In genomic region chr1:29949676-29950075, GRCh38 we compare ENCODE assay signal across 23 cellular contexts.
"Had no signal": no experiment of that assay in that cellular context is flagged by ENCODE, and none has a peak within 500 bp of the region (broad histone marks: within the 10 kb centered on the region; RNA-seq: fewer than 3 reads in every experiment).

No MANE protein-coding gene starts in this region.

- H3K4me3 ChIP-seq: coronary artery, esophagus muscularis mucosa, gastrocnemius medialis, heart right ventricle, pancreas, suprapubic skin, thyroid gland had no signal

- H3K27ac Mint-ChIP-seq: nephron; progenitor cell of endocrine pancreas; stimulated activated effector memory CD8-positive, alpha-beta T cell treated with anti-CD3 and anti-CD28 coated beads, Interleukin-12 subunit alpha, Interleukin-12 subunit beta, amount 100 ng/mL, for 72 hours; type B pancreatic cell had no signal

- H3K36me3 ChIP-seq: esophagus muscularis mucosa, gastrocnemius medialis, heart right ventricle, pancreas, suprapubic skin, thyroid gland had no signal

- H3K9me3 ChIP-seq: esophagus muscularis mucosa, gastrocnemius medialis, heart right ventricle, pancreas, suprapubic skin, thyroid gland had no signal

- H3K27me3 ChIP-seq: gastrocnemius medialis, pancreas, thyroid gland had no signal

- H3K9me3 Mint-ChIP-seq: stimulated activated effector memory CD8-positive, alpha-beta T cell treated with anti-CD3 and anti-CD28 coated beads, Interleukin-12 subunit alpha, Interleukin-12 subunit beta, amount 100 ng/mL, for 72 hours; type B pancreatic cell had no signal

- H3K4me3 Mint-ChIP-seq: naive B cell; nephron; stimulated activated effector memory CD8-positive, alpha-beta T cell treated with anti-CD3 and anti-CD28 coated beads, Interleukin-12 subunit alpha, Interleukin-12 subunit beta, amount 100 ng/mL, for 72 hours; type B pancreatic cell had no signal

- H3K36me3 Mint-ChIP-seq: naive B cell; stimulated activated effector memory CD8-positive, alpha-beta T cell treated with anti-CD3 and anti-CD28 coated beads, Interleukin-12 subunit alpha, Interleukin-12 subunit beta, amount 100 ng/mL, for 72 hours; type B pancreatic cell had no signal

- ATAC-seq: gastrocnemius medialis; heart right ventricle; left ventricle myocardium superior; pancreas; right cardiac atrium; stimulated activated effector memory CD8-positive, alpha-beta T cell treated with anti-CD3 and anti-CD28 coated beads, Interleukin-12 subunit alpha, Interleukin-12 subunit beta, amount 100 ng/mL, for 72 hours; stimulated activated naive CD8-positive, alpha-beta T cell treated with anti-CD3 and anti-CD28 coated beads, Interleukin-15, Interleukin-2, amounts not matched to agents 100 U/mL and 50 U/mL, for 24 hours had no signal

- H3K27ac ChIP-seq: coronary artery, epithelial cell of prostate, esophagus muscularis mucosa, gastrocnemius medialis, heart right ventricle, pancreas, suprapubic skin, thyroid gland had no signal

- H3K4me1 Mint-ChIP-seq: naive B cell had no signal

- DNase-seq: effector CD8-positive, alpha-beta T cell; gastrocnemius medialis; heart right ventricle; hypothalamus; islet precursor cell; left ventricle myocardium superior; mesendoderm; naive B cell; occipital lobe; pancreas; right cardiac atrium; stimulated activated CD4-positive, alpha-beta T cell treated with anti-CD3 and anti-CD28 coated beads, Interleukin-4, amount 100 ng/mL, for 1 hour; stimulated activated CD8-positive, alpha-beta memory T cell treated with anti-CD3 and anti-CD28 coated beads, Interleukin-4, amount 100 ng/mL, for 48 hours; stimulated activated naive CD8-positive, alpha-beta T cell treated with anti-CD3 and anti-CD28 coated beads, Interleukin-15, Interleukin-2, amounts not matched to agents 100 U/mL and 50 U/mL, for 24 hours; thyroid gland had no signal

- H3K4me1 ChIP-seq: esophagus muscularis mucosa, gastrocnemius medialis, heart right ventricle, pancreas, suprapubic skin, thyroid gland had no signal
